ENCODE assay signal across 15 cellular contexts in genomic region chr16:78659216-78659615, GRCh38.
DNase-seq lines count a peak whose midpoint lies in the region; ATAC-seq, FAIRE-seq and TF ChIP-seq lines count a peak whose summit lies in the region.
"Had no signal": no experiment of that assay in that cellular context is flagged by ENCODE, and none has a peak within 500 bp of the region (broad histone marks: within the 10 kb centered on the region; RNA-seq: fewer than 3 reads in every experiment).

No MANE protein-coding gene starts in this region.

- H3K9ac ChIP-seq in K562 (ENCODE audit: insufficient read depth in 1 of 2, low read depth in 2 of 2, low read length in 2 of 2), result no peak overlapping the region

- H4K20me1 ChIP-seq in K562 (replicated peaks; ENCODE audit: control insufficient read depth, insufficient read depth, low read length), result no peaks in the 10 kb centered on the region

- H3K4me3 ChIP-seq in left ventricle myocardium inferior, result no peak overlapping the region
- no peak overlapping the region for H3K4me3 ChIP-seq in K562

- WGBS in K562 (ENCODE audit: insufficient coverage, low coverage, missing lambda C conversion rate), result under 1% methylated on average over 9 of the region's 9 CpGs

- ATAC-seq in left cardiac atrium (no peak), K562 (no peak)
- ATAC-seq: Panc1 had no signal

- H3K9me3 ChIP-seq in left ventricle myocardium inferior (replicated peaks) (no peaks in the 10 kb centered on the region), K562 (replicated peaks; ENCODE audit: control insufficient read depth, insufficient read depth, low read depth, low read length) (no peaks in the 10 kb centered on the region)

- H3K27ac ChIP-seq in left ventricle myocardium inferior (replicated peaks) (peak overlapping the region; percentile 20), K562 (ENCODE audit: extremely low read depth, low read depth, low read length) (no peak overlapping the region)
- H3K27ac ChIP-seq: 22Rv1, C4-2B had no signal

- CTCF ChIA-PET in K562 (lab: Yijun Ruan, JAX; ENCODE audit: low intra/inter-chr PET ratio), result no interaction called here

- TF ChIP-seq CTCF in left ventricle myocardium inferior (IDR thresholded peaks at IDR 0.05; ENCODE audit: borderline replicate concordance) (no peak), K562 (IDR thresholded peaks at IDR 0.05 in 2 of 3, conservative IDR thresholded peaks at IDR 0.05 in 1 of 3; ENCODE audit: insufficient read depth in 2 of 3, low read depth in 1 of 3, low read length in 3 of 3) (no peak)

- DNase-seq in NCI-H1417 (lab: John Stamatoyannopoulos, UW) (peak in 2 of 3 experiments; percentile 46 to 70), NCI-H1417 treated with DMSO at 0.1 percent for 48 hours (lab: John Stamatoyannopoulos, UW) (no peak), left ventricle myocardium inferior (peak; percentile 23), left cardiac atrium (no peak), K562 (ENCODE audit: extremely low read depth in 1 of 4, low spot score in 3 of 4) (no peak)
- no peak for DNase-seq in activated CD4-positive, alpha-beta T cell treated with anti-CD3 and anti-CD28 coated beads for 48 hours
- DNase-seq in activated CD8-positive, alpha-beta memory T cell treated with anti-CD3 and anti-CD28 coated beads, Interleukin-2, amount 50 U/mL, for 4 hours, result no peak
- DNase-seq in effector CD4-positive, alpha-beta T cell, result no peak
- DNase-seq: AML-193, DMS79, NCI-H187, NCI-H524 treated with DMSO at 0.1 percent for 48 hours had no signal

- H3K36me3 ChIP-seq in left ventricle myocardium inferior (no peaks in the 10 kb centered on the region), K562 (ENCODE audit: control insufficient read depth, insufficient read depth, low read length) (no peaks in the 10 kb centered on the region)

- BruUV-seq in K562 (replicated peaks; lab: Mats Ljungman, UMichigan), result no TSS peak

- no peak for TF ChIP-seq RAD21 in K562 (CRISPR knock-in tag; conservative IDR thresholded peaks at IDR 0.05 in 1 of 2, IDR thresholded peaks at IDR 0.05 in 1 of 2)

- H2AFZ ChIP-seq in K562 (ENCODE audit: low read depth, low read length), result no peak overlapping the region

- in situ Hi-C loops in K562 (cut with MboI), result no loop called here

- intact Hi-C loops in left ventricle myocardium inferior (cut with micrococcal nuclease) (no loop called here), left cardiac atrium (cut with DNase I) (no loop called here), K562 (cut with micrococcal nuclease) (no loop called here)

- H3K79me2 ChIP-seq in K562 (ENCODE audit: control insufficient read depth, insufficient read depth, low read length), result no peaks in the 10 kb centered on the region

- FAIRE-seq in K562 (lab: Jason Lieb, UNC), result peak; percentile 44

- no peak for TF ChIP-seq EP300 in K562 (IDR thresholded peaks at IDR 0.05; ENCODE audit: low read length)

- H3K4me1 ChIP-seq in left ventricle myocardium inferior (peaks cover 25% of the 10 kb centered on the region), K562 (replicated peaks in 1 of 2; ENCODE audit: control insufficient read depth in 2 of 2, insufficient read depth in 2 of 2, low read length in 2 of 2) (no peaks in the 10 kb centered on the region)

- H3K9me1 ChIP-seq in K562 (ENCODE audit: control insufficient read depth, insufficient read depth, low read length), result no peaks in the 10 kb centered on the region

- H3K4me2 ChIP-seq in K562 (ENCODE audit: insufficient read depth, low read length), result no peak overlapping the region

- TF ChIP-seq POLR2A in K562 (conservative IDR thresholded peaks at IDR 0.05), result no peak

- H3K27me3 ChIP-seq in left ventricle myocardium inferior (ENCODE audit: low read depth), result no peaks in the 10 kb centered on the region
- H3K27me3 ChIP-seq in K562 (ENCODE audit: control insufficient read depth in 2 of 2, insufficient read depth in 2 of 2, low read length in 2 of 2), result peaks cover 3 to 32% of the 10 kb centered on the region in 2 experiments; a peak in 4 of 5 replicates

- POLR2A ChIA-PET in K562 (lab: Yijun Ruan, JAX), result no interaction called here

TF ChIP-seq in K562, 482 proteins besides CTCF, POLR2A, EP300 and RAD21:
- TF ChIP-seq ZBTB34 (CRISPR knock-in tag; IDR thresholded peaks at IDR 0.05) (no peak), ZBTB43 (CRISPR knock-in tag; IDR thresholded peaks at IDR 0.05) (no peak), ZNF124 (CRISPR knock-in tag; IDR thresholded peaks at IDR 0.05) (no peak), PYGO2 (tag; IDR thresholded peaks at IDR 0.05) (no peak), KLF10 (CRISPR knock-in tag; IDR thresholded peaks at IDR 0.05) (no peak), HNRNPLL (IDR thresholded peaks at IDR 0.05; ENCODE audit: low read depth, low read length, poor library complexity, severe bottlenecking) (no peak), ZBTB9 (CRISPR knock-in tag; IDR thresholded peaks at IDR 0.05) (no peak), ZNF512 (tag; IDR thresholded peaks at IDR 0.05) (no peak), ZNF79 (CRISPR knock-in tag; IDR thresholded peaks at IDR 0.05; ENCODE audit: low read depth) (no peak)

Comparison
In these comparisons a context has a peak if more than half of its experiments do, and no peak if none do; other contexts are left out.
1. DNase-seq: peak in NCI-H1417 (2 of 3) and left ventricle myocardium inferior (single experiment); none in NCI-H1417 treated with DMSO at 0.1 percent for 48 hours (single experiment), left cardiac atrium (single experiment), K562 (0 of 4), activated CD4-positive, alpha-beta T cell treated with anti-CD3 and anti-CD28 coated beads for 48 hours (single experiment), activated CD8-positive, alpha-beta memory T cell treated with anti-CD3 and anti-CD28 coated beads, Interleukin-2, amount 50 U/mL, for 4 hours (single experiment) and effector CD4-positive, alpha-beta T cell (single experiment).